ENCODE assay signal across 2 cellular contexts in the genomic region with DNA sequence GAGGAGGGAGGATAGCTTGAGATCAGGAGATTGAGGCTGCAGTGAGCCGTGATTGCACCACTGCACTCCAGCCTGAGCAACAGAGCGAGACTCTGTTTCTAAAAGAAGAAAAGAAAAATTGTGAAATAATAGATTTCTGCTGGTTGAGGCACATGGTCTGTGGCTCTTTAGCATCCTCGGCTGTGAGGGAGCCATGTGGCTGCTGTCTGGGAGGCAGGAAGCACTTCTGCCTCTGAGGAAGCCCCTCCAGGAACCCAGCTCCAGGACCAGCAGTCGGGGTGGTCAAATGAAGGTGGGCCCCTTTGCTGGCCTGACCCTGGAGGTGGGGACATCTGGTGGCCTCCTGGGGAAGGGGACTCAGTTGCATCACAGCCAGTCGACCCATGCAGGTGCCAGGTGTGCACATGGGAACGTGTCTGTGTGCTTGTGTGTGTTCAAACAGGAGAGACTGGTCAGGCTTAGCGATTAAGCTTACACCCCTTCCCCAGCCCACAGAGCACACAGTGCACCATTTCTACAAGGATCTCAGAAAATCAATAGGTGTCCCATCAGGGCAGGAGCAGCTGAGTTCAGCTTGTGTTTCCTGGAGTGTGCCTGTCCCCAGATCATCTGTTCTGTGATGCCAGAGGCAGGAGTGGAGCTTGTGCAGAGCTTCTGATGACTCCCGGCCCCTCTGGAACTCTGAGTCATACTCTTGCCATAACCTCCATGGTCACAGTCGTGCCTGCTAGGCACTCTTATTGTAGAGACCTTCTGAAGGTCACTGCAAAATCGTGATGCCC.
TF ChIP-seq lines count a peak whose summit lies in the region.

No MANE protein-coding gene starts in this region.

TF ChIP-seq in HepG2, 621 proteins besides CTCF, POLR2A, EP300 and RAD21:
- TF ChIP-seq, protein P1, sequence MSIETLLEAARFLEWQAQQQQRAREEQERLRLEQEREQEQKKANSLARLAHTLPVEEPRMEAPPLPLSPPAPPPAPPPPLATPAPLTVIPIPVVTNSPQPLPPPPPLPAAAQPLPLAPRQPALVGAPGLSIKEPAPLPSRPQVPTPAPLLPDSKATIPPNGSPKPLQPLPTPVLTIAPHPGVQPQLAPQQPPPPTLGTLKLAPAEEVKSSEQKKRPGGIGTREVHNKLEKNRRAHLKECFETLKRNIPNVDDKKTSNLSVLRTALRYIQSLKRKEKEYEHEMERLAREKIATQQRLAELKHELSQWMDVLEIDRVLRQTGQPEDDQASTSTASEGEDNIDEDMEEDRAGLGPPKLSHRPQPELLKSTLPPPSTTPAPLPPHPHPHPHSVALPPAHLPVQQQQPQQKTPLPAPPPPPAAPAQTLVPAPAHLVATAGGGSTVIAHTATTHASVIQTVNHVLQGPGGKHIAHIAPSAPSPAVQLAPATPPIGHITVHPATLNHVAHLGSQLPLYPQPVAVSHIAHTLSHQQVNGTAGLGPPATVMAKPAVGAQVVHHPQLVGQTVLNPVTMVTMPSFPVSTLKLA (IDR thresholded peaks at IDR 0.05): 0 out of 2 replicates have a peak, but pooled peaks have one; percentile 52
- TF ChIP-seq HNRNPH1 (optimal IDR thresholded peaks at IDR 0.05; ENCODE audit: low read depth, low read length): no peak

TF ChIP-seq in H1, 55 proteins besides CTCF, POLR2A, EP300 and RAD21:
- TF ChIP-seq CHD7 (IDR thresholded peaks at IDR 0.05; ENCODE audit: insufficient replicate concordance, low read length) (no peak), USF2 (IDR thresholded peaks at IDR 0.05; ENCODE audit: low read length) (no peak), GABPA (IDR thresholded peaks at IDR 0.05; ENCODE audit: borderline replicate concordance, insufficient read depth, low read length) (no peak), BRCA1 (IDR thresholded peaks at IDR 0.05; ENCODE audit: low read depth, low read length) (no peak), SIX5 (IDR thresholded peaks at IDR 0.05; ENCODE audit: low read depth, low read length) (no peak), JUND (IDR thresholded peaks at IDR 0.05; ENCODE audit: low read length) (no peak), RXRA (IDR thresholded peaks at IDR 0.05; ENCODE audit: insufficient read depth, low read depth, low read length) (no peak), ASH2L (IDR thresholded peaks at IDR 0.05; ENCODE audit: low read length) (no peak), PHF8 (conservative IDR thresholded peaks at IDR 0.05; ENCODE audit: low read depth, low read length) (no peak), POU5F1 (IDR thresholded peaks at IDR 0.05; ENCODE audit: low read depth, low read length) (no peak), NRF1 (IDR thresholded peaks at IDR 0.05; ENCODE audit: low read depth, low read length) (no peak), MAFK (IDR thresholded peaks at IDR 0.05; ENCODE audit: low read depth, low read length) (no peak)
